17 cellular contexts compared by ENCODE assay signal in the genomic region with DNA sequence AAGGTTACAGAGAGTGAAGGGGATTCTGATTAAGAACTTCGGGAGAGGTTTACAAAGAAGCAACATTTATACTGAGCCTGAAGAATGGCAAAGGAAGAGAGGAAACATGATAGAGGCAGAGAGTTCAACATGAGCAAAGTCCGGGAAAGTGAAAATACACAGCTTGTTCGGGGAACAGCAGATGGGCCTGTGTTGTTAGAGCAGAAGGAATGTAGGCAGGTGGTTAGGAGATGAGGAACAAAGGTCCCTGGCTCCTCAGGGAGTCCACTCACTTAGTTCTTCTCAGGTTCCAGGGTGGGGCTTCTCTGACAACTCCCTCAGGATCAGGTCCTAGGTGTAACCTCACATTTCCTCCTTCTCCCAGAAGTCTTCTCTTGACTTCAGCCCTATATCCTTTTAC. TPM values are rescaled to one million over a fixed set of nuclear protein-coding genes. Genes with fewer than 3 reads are reported as not detected.
DNase-seq lines count a peak whose midpoint lies in the region; ATAC-seq, FAIRE-seq and TF ChIP-seq lines count a peak whose summit lies in the region.
"Had no signal": no experiment of that assay in that cellular context is flagged by ENCODE, and none has a peak within 500 bp of the region (broad histone marks: within the 10 kb centered on the region; RNA-seq: fewer than 3 reads in every experiment).

No MANE protein-coding gene starts in this region.

- H3K27ac ChIP-seq in MM.1S (ENCODE audit: low read length) (no peak overlapping the region), right atrium auricular region (no peak overlapping the region), kidney (ENCODE audit: low read depth in 2 of 2, low read length in 2 of 2) (peak overlapping the region in 1 of 2 donors; percentile 47)

- H3K4me1 ChIP-seq in MM.1S (ENCODE audit: low read length) (no peaks in the 10 kb centered on the region), right atrium auricular region (no peaks in the 10 kb centered on the region), kidney (ENCODE audit: control insufficient read depth in 1 of 2, insufficient read depth in 1 of 2, low read depth in 1 of 2, low read length in 2 of 2) (no peaks in the 10 kb centered on the region)

- H3K9me3 Mint-ChIP-seq in glutamatergic neuron (ENCODE audit: unreplicated experiment), result peaks cover 13% of the 10 kb centered on the region
- H3K9me3 Mint-ChIP-seq: CD8-positive, alpha-beta memory T cell had no signal

- H3F3A ChIP-seq in MM.1S (ENCODE audit: insufficient read depth, low read length), result peaks cover 5% of the 10 kb centered on the region; the same call in 1 of the 2 replicates

- H3K9me3 ChIP-seq in MM.1S (replicated peaks; ENCODE audit: insufficient read depth, low read length) (no peaks in the 10 kb centered on the region), right atrium auricular region (no peaks in the 10 kb centered on the region), kidney (ENCODE audit: control insufficient read depth in 1 of 2, low read length in 2 of 2) (no peaks in the 10 kb centered on the region)

- DNase-seq in COLO668 (lab: John Stamatoyannopoulos, UW; ENCODE audit: unreplicated experiment) (peak; percentile 59), MM.1S (no peak), NCI-H524 (lab: John Stamatoyannopoulos, UW) (peak; percentile 86 to 90), glutamatergic neuron (no peak), right atrium auricular region (ENCODE audit: low spot score) (no peak), kidney (no peak), DMS114 treated with DMSO at 0.1 percent for 48 hours (lab: John Stamatoyannopoulos, UW; ENCODE audit: unreplicated experiment) (no peak)
- DNase-seq: activated CD4-positive, CD25-positive, alpha-beta regulatory T cell treated with anti-CD3 and anti-CD28 coated beads, Interleukin-2, amount 50 U/mL, for 72 hours; activated gamma-delta T cell treated with Interleukin-2 at 50 U/mL for 16 hours; anterior cingulate cortex; CD8-positive, alpha-beta memory T cell; islet precursor cell; NCI-H1930; SIG-M5 had no signal

- peak overlapping the region; percentile 77 for H3K27ac Mint-ChIP-seq in glutamatergic neuron (ENCODE audit: unreplicated experiment)
- H3K27ac Mint-ChIP-seq: CD8-positive, alpha-beta memory T cell had no signal

- no peaks in the 10 kb centered on the region for H3K27me3 ChIP-seq in MM.1S (replicated peaks; ENCODE audit: insufficient read depth, low read length)
- no peaks in the 10 kb centered on the region for H3K27me3 ChIP-seq in right atrium auricular region

- no peaks in the 10 kb centered on the region for H3K36me3 ChIP-seq in MM.1S (replicated peaks; ENCODE audit: insufficient read depth, low read length)
- H3K36me3 ChIP-seq in right atrium auricular region, result no peaks in the 10 kb centered on the region
- no peaks in the 10 kb centered on the region for H3K36me3 ChIP-seq in kidney (ENCODE audit: control insufficient read depth in 1 of 2, insufficient read depth in 2 of 2, low read length in 2 of 2)

- no peaks in the 10 kb centered on the region for H3K9me2 ChIP-seq in MM.1S (replicated peaks; ENCODE audit: insufficient read depth, low read length)

- H3K4me3 Mint-ChIP-seq in glutamatergic neuron (ENCODE audit: unreplicated experiment), result peak overlapping the region; percentile 49

- peak overlapping the region; percentile 23; the same call in 1 of the 2 replicates for H2AFZ ChIP-seq in MM.1S (ENCODE audit: low read length)

- H4K20me1 ChIP-seq in MM.1S (ENCODE audit: insufficient read depth, low read length), result no peaks in the 10 kb centered on the region

- H3K36me3 Mint-ChIP-seq in glutamatergic neuron (ENCODE audit: unreplicated experiment), result no peaks in the 10 kb centered on the region

- TF ChIP-seq CTCF in MM.1S (IDR thresholded peaks at IDR 0.05; ENCODE audit: low read length), result no peak
- TF ChIP-seq CTCF in glutamatergic neuron (IDR thresholded peaks at IDR 0.05; ENCODE audit: partially characterized antibody, unreplicated experiment), result no peak
- no peak for TF ChIP-seq CTCF in right atrium auricular region (IDR thresholded peaks at IDR 0.05)
- TF ChIP-seq CTCF in kidney (IDR thresholded peaks at IDR 0.05; ENCODE audit: borderline replicate concordance, extremely low read depth, insufficient read depth), result no peak

- peaks cover 72% of the 10 kb centered on the region for H3K4me1 Mint-ChIP-seq in glutamatergic neuron (ENCODE audit: low read depth, unreplicated experiment)

- H3K9ac ChIP-seq in MM.1S (ENCODE audit: low read length) (no peak overlapping the region), kidney (ENCODE audit: low read length in 2 of 2) (no peak overlapping the region)

- no peak for FAIRE-seq in kidney (lab: Jason Lieb, UNC)
- FAIRE-seq: GM12891 had no signal

- no peaks in the 10 kb centered on the region for H3K79me2 ChIP-seq in MM.1S (ENCODE audit: low read length)

- H3K4me3 ChIP-seq in MM.1S (ENCODE audit: low read length) (no peak overlapping the region), right atrium auricular region (no peak overlapping the region), kidney (ENCODE audit: low read length in 2 of 2) (no peak overlapping the region)

- intact Hi-C loops in kidney (cut with DNase I), result loop anchor here (5.0 kb wide), 1 partner anchor 187 kb away; no protein-coding TSS in a partner anchor

- no peak overlapping the region for H3K4me2 ChIP-seq in MM.1S (ENCODE audit: low read depth, low read length)

- no peak for ATAC-seq in HG03045 (IDR thresholded peaks at IDR 0.05; ENCODE audit: unreplicated experiment)
- ATAC-seq: right cardiac atrium had no signal

- H3K27me3 Mint-ChIP-seq in glutamatergic neuron (ENCODE audit: unreplicated experiment), result peaks cover 4% of the 10 kb centered on the region
- H3K27me3 Mint-ChIP-seq: CD8-positive, alpha-beta memory T cell had no signal

RNA-seq across cellular contexts. Expression of gene ZNF326, which starts 5.1 kb away (rescaled TPM):
- 57.8 TPM for total RNA-seq in glutamatergic neuron (ENCODE audit: unreplicated experiment)
- 1 to 10 TPM; 5.3 to 7.3 TPM for total RNA-seq in right atrium auricular region
- total RNA-seq in kidney, result 25.6 TPM
- polyA plus RNA-seq in kidney (ENCODE audit: insufficient read depth, low read depth, low replicate concordance), result 10.6 TPM

Comparison
In these comparisons a context has a peak if more than half of its experiments do, and no peak if none do; other contexts are left out.
1. DNase-seq: peak in COLO668 (single experiment) and NCI-H524 (2 of 2); none in MM.1S (single experiment), glutamatergic neuron (single experiment), right atrium auricular region (single experiment), kidney (single experiment) and DMS114 treated with DMSO at 0.1 percent for 48 hours (single experiment).